ENCODE assay signal across 31 cellular contexts in genomic region chr2:1328684-1329083, GRCh38.
"Had no signal": no experiment of that assay in that cellular context is flagged by ENCODE, and none has a peak within 500 bp of the region (broad histone marks: within the 10 kb centered on the region; RNA-seq: fewer than 3 reads in every experiment).

No MANE protein-coding gene starts in this region.

- H3K9me3 ChIP-seq: ascending aorta, breast epithelium, colonic mucosa, esophagus squamous epithelium had no signal

- DNase-seq: activated CD4-positive, alpha-beta memory T cell treated with anti-CD3 and anti-CD28 coated beads, Interleukin-2, amount 10 ng/mL, durations not matched to agents 7 days and 5 days; activated CD4-positive, alpha-beta T cell treated with anti-CD3 and anti-CD28 coated beads for 1 hour; activated CD4-positive, alpha-beta T cell treated with anti-CD3 and anti-CD28 coated beads for 4 hours; activated CD4-positive, alpha-beta T cell treated with anti-CD3 and anti-CD28 coated beads, Interleukin-2, amount 10 ng/mL, durations not matched to agents 7 days and 5 days; activated CD4-positive, alpha-beta T cell treated with anti-CD3 and anti-CD28 coated beads, Interleukin-2, amount 50 U/mL, for 4 hours; activated CD8-positive, alpha-beta memory T cell treated with anti-CD3 and anti-CD28 coated beads, Interleukin-2, amount 50 U/mL, for 48 hours; activated gamma-delta T cell; activated naive CD4-positive, alpha-beta T cell; activated naive CD4-positive, alpha-beta T cell treated with anti-CD3 and anti-CD28 coated beads, Interleukin-2, amount 10 ng/mL, durations not matched to agents 7 days and 5 days; activated naive CD8-positive, alpha-beta T cell treated with anti-CD3 and anti-CD28 coated beads, Interleukin-2, amount 10 ng/mL, durations not matched to agents 7 days and 5 days; activated T-cell treated with anti-CD3 and anti-CD28 coated beads for 4 hours; activated T-cell treated with anti-CD3 and anti-CD28 coated beads, Interleukin-2, amount 50 U/mL, for 24 hours; activated T-cell treated with anti-CD3 and anti-CD28 coated beads, Interleukin-2, amount 50 U/mL, for 72 hours; central memory CD4-positive, alpha-beta T cell; cerebellar nuclear complex; colonic mucosa; effector CD8-positive, alpha-beta T cell; esophagus squamous epithelium; head of caudate nucleus; T-helper 2 cell had no signal

- FAIRE-seq: endometrium, endothelial cell of umbilical vein, frontal cortex, TTC549 had no signal

- H3K27me3 ChIP-seq: ascending aorta, breast epithelium, cardiac muscle cell, colonic mucosa, esophagus squamous epithelium had no signal

- ATAC-seq: activated naive CD4-positive, alpha-beta T cell treated with anti-CD3 and anti-CD28 coated beads, Interleukin-2, amount 50 U/mL, for 72 hours; activated T-cell treated with anti-CD3 and anti-CD28 coated beads, Interleukin-2, amount 50 U/mL, for 72 hours; WTC11 had no signal

- H3K27ac ChIP-seq: ascending aorta, breast epithelium, cardiac muscle cell, colonic mucosa, epithelial cell of prostate, esophagus squamous epithelium, VCaP had no signal

- H3K4me1 ChIP-seq: ascending aorta, breast epithelium, colonic mucosa, esophagus squamous epithelium had no signal

- H3K4me3 ChIP-seq: ascending aorta, breast epithelium, cardiac muscle cell, colonic mucosa, esophagus squamous epithelium had no signal

- H3K36me3 ChIP-seq: ascending aorta, breast epithelium, cardiac muscle cell, colonic mucosa, esophagus squamous epithelium had no signal
